In the genomic region with DNA sequence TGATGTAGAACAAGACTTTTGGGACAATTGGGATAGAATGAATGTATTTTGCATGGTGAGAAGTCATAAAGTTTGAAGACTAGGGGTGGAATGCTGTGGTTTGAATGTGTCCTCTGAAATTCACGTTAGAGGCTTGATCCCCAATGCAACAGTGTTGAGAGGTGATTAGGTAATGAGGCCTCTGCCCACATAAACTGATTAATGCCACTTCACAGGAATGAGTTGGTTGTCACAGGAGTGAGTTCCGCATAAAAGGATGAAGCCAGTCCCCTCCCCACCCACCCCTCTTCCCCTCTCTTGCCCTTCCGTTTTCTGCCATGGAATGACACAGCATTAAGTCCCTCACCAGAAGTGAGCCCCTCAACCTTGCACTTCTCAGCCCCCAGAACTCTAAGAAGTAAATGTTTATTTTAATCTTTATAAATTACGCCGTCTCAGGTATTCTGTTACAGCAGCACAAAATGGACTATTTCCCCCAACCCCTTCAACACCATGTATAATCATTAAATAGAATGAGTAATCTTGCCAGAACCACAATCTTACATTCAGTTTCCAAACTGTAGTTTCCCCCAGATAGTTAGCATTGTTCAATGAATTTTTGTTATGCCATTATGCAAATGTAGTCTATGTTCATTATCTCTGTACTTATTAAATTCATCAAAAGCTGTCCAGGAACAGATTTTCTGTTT, we compare ENCODE assay signal across 14 cellular contexts. TPM values are rescaled to one million over a fixed set of nuclear protein-coding genes. Genes with fewer than 3 reads are reported as not detected.
DNase-seq lines count a peak whose midpoint lies in the region; ATAC-seq and TF ChIP-seq lines count a peak whose summit lies in the region.
"Had no signal": no experiment of that assay in that cellular context is flagged by ENCODE, and none has a peak within 500 bp of the region (broad histone marks: within the 10 kb centered on the region; RNA-seq: fewer than 3 reads in every experiment).

No MANE protein-coding gene starts in this region.

- DNase-seq in CD14-positive monocyte (ENCODE audit: low spot score), result no peak
- DNase-seq in OCI-M1 (lab: John Stamatoyannopoulos, UW), result peak; percentile 38
- DNase-seq in NCI-H2029 treated with DMSO at 0.1 percent for 48 hours (lab: John Stamatoyannopoulos, UW), result no peak
- DNase-seq in smooth muscle cell (lab: John Stamatoyannopoulos, UW; ENCODE audit: unreplicated experiment), result no peak
- DNase-seq in SKM-1 (lab: John Stamatoyannopoulos, UW; ENCODE audit: unreplicated experiment), result no peak
- DNase-seq in osteoblast (ENCODE audit: insufficient read length, low spot score, missing footprints), result no peak
- DNase-seq: HCEC 1CT, NCI-H1092 treated with DMSO at 0.1 percent for 48 hours, NCI-H446 had no signal

- H3K4me1 ChIP-seq in smooth muscle cell (ENCODE audit: low read depth) (peaks cover 8% of the 10 kb centered on the region), osteoblast (ENCODE audit: insufficient read depth, low read length) (peaks cover 5% of the 10 kb centered on the region)
- H3K4me1 ChIP-seq: breast epithelium had no signal

- H3K4me2 ChIP-seq in smooth muscle cell (no peak overlapping the region), osteoblast (ENCODE audit: insufficient read depth, low read length) (no peak overlapping the region)

- peak; percentile 52 for ATAC-seq in GM19025 (IDR thresholded peaks at IDR 0.05; ENCODE audit: low read depth, unreplicated experiment)
- peak; percentile 70 for ATAC-seq in HG02943 (IDR thresholded peaks at IDR 0.05; ENCODE audit: low read depth, unreplicated experiment)

- no peaks in the 10 kb centered on the region for H3K36me3 Mint-ChIP-seq in CD14-positive monocyte

- H3K4me1 Mint-ChIP-seq in CD14-positive monocyte, result peaks cover 25% of the 10 kb centered on the region

- H4K20me1 ChIP-seq in smooth muscle cell (ENCODE audit: low read depth) (no peaks in the 10 kb centered on the region), osteoblast (ENCODE audit: insufficient read depth, low read length) (no peaks in the 10 kb centered on the region)

- no peak overlapping the region for H3K4me3 ChIP-seq in smooth muscle cell
- H3K4me3 ChIP-seq in osteoblast (ENCODE audit: insufficient read depth, low read length), result no peak overlapping the region
- H3K4me3 ChIP-seq: breast epithelium, SJSA1 had no signal

- H3K36me3 ChIP-seq in smooth muscle cell (ENCODE audit: low read depth), result no peaks in the 10 kb centered on the region
- no peaks in the 10 kb centered on the region for H3K36me3 ChIP-seq in osteoblast (ENCODE audit: insufficient read depth, low read length)
- H3K36me3 ChIP-seq: breast epithelium, SJSA1 had no signal

- H3K27ac ChIP-seq in smooth muscle cell (ENCODE audit: low read depth) (no peak overlapping the region), osteoblast (ENCODE audit: low read depth, low read length) (no peak overlapping the region)
- H3K27ac ChIP-seq: breast epithelium, SJSA1 had no signal

- H2AFZ ChIP-seq in smooth muscle cell (ENCODE audit: low read depth) (no peak overlapping the region), osteoblast (ENCODE audit: low read length) (no peak overlapping the region)

- H3K9me3 ChIP-seq in smooth muscle cell (replicated peaks; ENCODE audit: low read depth), result no peaks in the 10 kb centered on the region
- no peaks in the 10 kb centered on the region for H3K9me3 ChIP-seq in osteoblast (ENCODE audit: low read depth, low read length)
- H3K9me3 ChIP-seq: breast epithelium, SJSA1 had no signal

- peak overlapping the region in 6 of 7 donors; percentile 0 to 59 (median 40) for H3K27ac Mint-ChIP-seq in CD14-positive monocyte
- H3K27ac Mint-ChIP-seq: B cell had no signal

- H3K4me3 Mint-ChIP-seq in CD14-positive monocyte, result peak overlapping the region in 1 of 2 donors; percentile 68
- H3K4me3 Mint-ChIP-seq: B cell had no signal

- no peaks in the 10 kb centered on the region for H3F3A ChIP-seq in smooth muscle cell (ENCODE audit: low read depth)

- H3K79me2 ChIP-seq in smooth muscle cell (ENCODE audit: low read depth) (peaks cover 8% of the 10 kb centered on the region), osteoblast (ENCODE audit: insufficient read depth, low read length) (peaks cover 11% of the 10 kb centered on the region)

- 74% methylated on average over 5 of the region's 5 CpGs for WGBS in smooth muscle cell (ENCODE audit: low lambda C conversion rate)

- intact Hi-C loops in CD14-positive monocyte (cut with micrococcal nuclease), result loop anchor here in 1 of 2 donors (5.0 kb wide), 1 partner anchor 381 kb away; no protein-coding TSS in a partner anchor

- TF ChIP-seq CTCF in CD14-positive monocyte (IDR thresholded peaks at IDR 0.05), result no peak
- TF ChIP-seq CTCF in smooth muscle cell (IDR thresholded peaks at IDR 0.05; ENCODE audit: borderline replicate concordance, insufficient read depth, poor library complexity, severe bottlenecking), result no peak
- TF ChIP-seq CTCF in osteoblast (IDR thresholded peaks at IDR 0.05; ENCODE audit: extremely low read depth, low read depth, low read length), result no peak

- no peaks in the 10 kb centered on the region for H3K27me3 ChIP-seq in smooth muscle cell (ENCODE audit: low read depth)
- H3K27me3 ChIP-seq in osteoblast (ENCODE audit: insufficient read depth, low read length), result no peaks in the 10 kb centered on the region
- H3K27me3 ChIP-seq: breast epithelium had no signal

- H3K27me3 Mint-ChIP-seq in CD14-positive monocyte (ENCODE audit: low read depth in 3 of 3), result peaks cover 0 to 3% (median 0%) of the 10 kb centered on the region in 3 donors
- H3K27me3 Mint-ChIP-seq: B cell had no signal

- no peak overlapping the region for H3K9ac ChIP-seq in smooth muscle cell (ENCODE audit: low read depth)

- H3K9me3 Mint-ChIP-seq in CD14-positive monocyte, result no peaks in the 10 kb centered on the region

RNA-seq across cellular contexts. Expression of a gene that starts 5.5 kb away (rescaled TPM):
- polyA plus RNA-seq in CD14-positive monocyte (1 to 10 TPM; 2.5 to 4.0 TPM), smooth muscle cell (2.3 and 5.1 TPM in 2 replicates)
- total RNA-seq in smooth muscle cell (2.2 and 5.3 TPM in 2 replicates), osteoblast (4.3 and 5.0 TPM in 2 replicates)
